Comparison of ENCODE assay signal across 8 cellular contexts in the genomic region with DNA sequence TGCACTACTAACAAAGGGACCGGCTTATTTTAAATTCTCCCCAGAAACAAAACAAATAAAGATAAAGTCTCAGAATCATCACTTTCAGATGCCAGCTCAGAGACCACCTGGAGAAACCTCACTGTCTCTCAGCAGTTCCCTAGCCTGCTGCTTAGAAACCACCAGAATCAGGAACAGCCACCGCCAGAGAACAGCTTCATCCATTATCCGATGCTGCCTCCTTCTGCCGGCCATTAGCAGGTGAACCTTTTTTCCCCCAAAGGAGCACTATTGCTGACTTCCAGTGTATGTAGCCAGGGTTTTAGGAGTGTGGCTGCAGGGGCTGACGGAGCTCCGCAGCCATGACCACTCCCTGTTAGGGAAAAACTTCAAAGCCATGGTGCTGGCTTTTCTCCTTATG.
DNase-seq lines count a peak whose midpoint lies in the region; ATAC-seq and TF ChIP-seq lines count a peak whose summit lies in the region.

No MANE protein-coding gene starts in this region.

- H3K4me3 ChIP-seq in LNCaP clone FGC (ENCODE audit: low read depth, low read length) (no peak overlapping the region), cardiac fibroblast (replicated peaks in 1 of 2; ENCODE audit: low read depth in 2 of 2, low read length in 2 of 2) (no peak overlapping the region), uterus (no peak overlapping the region)

- H3K4me1 ChIP-seq in uterus: no peaks in the 10 kb centered on the region

- H3K27me3 ChIP-seq in uterus: no peaks in the 10 kb centered on the region

- peak; percentile 86 for TF ChIP-seq CTCF in LNCaP clone FGC (IDR thresholded peaks at IDR 0.05; ENCODE audit: control insufficient read depth, extremely low read depth, insufficient read depth)
- peak; percentile 65 for TF ChIP-seq CTCF in cardiac fibroblast (IDR thresholded peaks at IDR 0.05; ENCODE audit: low read depth, low read length)
- TF ChIP-seq CTCF in uterus (IDR thresholded peaks at IDR 0.05): peak; percentile 51 to 78 (median 70)

- peak; percentile 16 for DNase-seq in Caki2 (ENCODE audit: low read depth)
- no peak for DNase-seq in LNCaP clone FGC (ENCODE audit: low read depth)
- peak; percentile 58 to 67 for DNase-seq in cardiac fibroblast (ENCODE audit: low read depth in 2 of 2)
- DNase-seq in kidney tubule cell (ENCODE audit: low spot score): peak; percentile 52
- peak; percentile 52 to 66 for DNase-seq in uterus
- no peak for DNase-seq in activated CD4-positive, alpha-beta T cell treated with anti-CD3 and anti-CD28 coated beads, Interleukin-2, amount 50 U/mL, for 1 hour
- DNase-seq in activated CD8-positive, alpha-beta memory T cell treated with anti-CD3 and anti-CD28 coated beads, Interleukin-2, amount 50 U/mL, for 4 hours: no peak

- no peaks in the 10 kb centered on the region for H3K36me3 ChIP-seq in uterus

- no peaks in the 10 kb centered on the region for H3K9me3 ChIP-seq in uterus

- TF ChIP-seq POLR2A in uterus (IDR thresholded peaks at IDR 0.05): no peak

- ATAC-seq in HG03439 (IDR thresholded peaks at IDR 0.05; ENCODE audit: unreplicated experiment): no peak

- in situ Hi-C loops in Caki2 (cut with HindIII; ENCODE audit: low pct_unique_long_range_greater_than_20kb, low sequenced_read_pairs): no loop called here

- no peak overlapping the region for H3K27ac ChIP-seq in uterus

- intact Hi-C loops in uterus (cut with DNase I; ENCODE audit: low total_unique reads): no loop called here

Comparison
In these comparisons a context has a peak if more than half of its experiments do, and no peak if none do; other contexts are left out.
1. DNase-seq: peak in Caki2 (single experiment), cardiac fibroblast (2 of 2), kidney tubule cell (single experiment) and uterus (2 of 2); none in LNCaP clone FGC (single experiment), activated CD4-positive, alpha-beta T cell treated with anti-CD3 and anti-CD28 coated beads, Interleukin-2, amount 50 U/mL, for 1 hour (single experiment) and activated CD8-positive, alpha-beta memory T cell treated with anti-CD3 and anti-CD28 coated beads, Interleukin-2, amount 50 U/mL, for 4 hours (single experiment).
2. Peak in every context shown above with its lines, with median percentiles within 50 percentile points of each other: CTCF ChIP-seq.